Comparison of ENCODE assay signal across 8 cellular contexts in the genomic region with DNA sequence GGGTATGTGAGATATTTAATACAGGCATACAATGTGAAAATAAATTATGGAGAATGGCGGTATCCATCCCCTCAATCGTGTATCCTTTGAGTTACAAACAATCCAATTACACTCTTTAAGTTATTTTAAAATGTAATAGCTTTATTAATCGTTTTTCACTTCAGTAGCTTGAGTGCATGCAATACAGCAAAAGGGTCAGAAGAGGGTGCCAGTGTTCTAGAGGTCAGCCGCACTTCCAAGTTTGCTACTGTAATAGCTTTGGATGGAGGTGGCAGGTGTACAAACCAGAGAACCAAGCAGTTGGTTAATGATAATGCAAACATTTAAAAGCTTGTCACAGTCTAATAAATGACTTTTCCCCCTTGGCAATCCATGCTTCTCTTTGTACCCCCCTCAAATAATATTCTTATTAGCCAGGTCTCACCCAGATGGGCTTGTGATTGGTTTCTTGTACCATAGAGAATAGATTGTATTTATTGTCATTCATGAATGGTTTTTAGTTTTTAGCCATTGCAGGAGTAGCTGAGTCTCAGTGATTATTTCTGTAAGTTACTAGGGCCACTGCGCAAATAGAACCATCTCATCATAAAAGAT.
A peak's percentile ranks its signal among the peaks of the same experiment; 100 is the strongest.
DNase-seq lines count a peak whose midpoint lies in the region; ATAC-seq and TF ChIP-seq lines count a peak whose summit lies in the region.

No MANE protein-coding gene starts in this region.

- no peak overlapping the region for H3K27ac Mint-ChIP-seq in T-helper 17 cell

- intact Hi-C loops in right cardiac atrium (cut with DNase I) = loop anchor here (5.0 kb wide), 1 partner anchor 464 kb away; no protein-coding TSS in a partner anchor
- intact Hi-C loops in gastrocnemius medialis (cut with DNase I; ENCODE audit: low total_unique reads) = loop anchor here (1.0 kb wide), 1 partner anchor 465 kb away; no protein-coding TSS in a partner anchor

- no peaks in the 10 kb centered on the region for H3K36me3 Mint-ChIP-seq in T-helper 17 cell (ENCODE audit: low read depth)

- H3K4me1 Mint-ChIP-seq in T-helper 17 cell = peaks cover 15% of the 10 kb centered on the region

- 24% methylated on average over 5 of the region's 5 CpGs for WGBS in right cardiac atrium

- H3K4me3 ChIP-seq in right cardiac atrium (ENCODE audit: low read length) = no peak overlapping the region
- H3K4me3 ChIP-seq in gastrocnemius medialis = no peak overlapping the region

- DNase-seq in GM03348 (ENCODE audit: low spot score) (peak; percentile 41), NCI-H146 treated with DMSO at 0.1 percent for 48 hours (lab: John Stamatoyannopoulos, UW; ENCODE audit: unreplicated experiment) (peak; percentile 95), T-helper 17 cell (peak; percentile 26 to 54 (median 46)), anterior cingulate cortex (lab: John Stamatoyannopoulos, UW) (peak in 35 of 58 donors; percentile 1 to 70 (median 20)), right cardiac atrium (peak; percentile 55 to 84 (median 64)), gastrocnemius medialis (peak; percentile 18 to 51)

- peak; percentile 83 to 96 (median 88) for TF ChIP-seq CTCF in gastrocnemius medialis (IDR thresholded peaks at IDR 0.05 in 4 of 5, conservative IDR thresholded peaks at IDR 0.05 in 1 of 5)

- H3K27ac ChIP-seq in right cardiac atrium (ENCODE audit: low read length) (no peak overlapping the region), gastrocnemius medialis (no peak overlapping the region)

- in situ Hi-C loops in gastrocnemius medialis (cut with MboI; ENCODE audit: low sequenced_read_pairs in 4 of 4) = loop anchor here in 3 of 4 donors (5.0 kb wide), 2 partner anchors 459 to 469 kb away; no protein-coding TSS in a partner anchor

- no peak overlapping the region for H3K4me3 Mint-ChIP-seq in T-helper 17 cell

- ATAC-seq in T-helper 17 cell (peak; percentile 51), right cardiac atrium (peak; percentile 64), gastrocnemius medialis (peak in 1 of 2 donors; percentile 64), HG03432 (IDR thresholded peaks at IDR 0.05; ENCODE audit: unreplicated experiment) (no peak), HG02610 (IDR thresholded peaks at IDR 0.05; ENCODE audit: unreplicated experiment) (no peak)

- TF ChIP-seq POLR2A in gastrocnemius medialis (IDR thresholded peaks at IDR 0.05) = no peak

- peaks cover 0 to 5% of the 10 kb centered on the region in 2 donors for H3K36me3 ChIP-seq in gastrocnemius medialis

- H3K9me3 ChIP-seq in T-helper 17 cell (ENCODE audit: control insufficient read depth, low read length, poor library complexity, severe bottlenecking) (no peaks in the 10 kb centered on the region), right cardiac atrium (ENCODE audit: control insufficient read depth, low read length) (no peaks in the 10 kb centered on the region), gastrocnemius medialis (no peaks in the 10 kb centered on the region)

- H3K4me1 ChIP-seq in right cardiac atrium (ENCODE audit: control insufficient read depth, insufficient read depth, low read length) (no peaks in the 10 kb centered on the region), gastrocnemius medialis (peaks cover 0 to 4% of the 10 kb centered on the region in 2 donors)

- H3K27me3 Mint-ChIP-seq in T-helper 17 cell = no peaks in the 10 kb centered on the region

- H3K27me3 ChIP-seq in right cardiac atrium (ENCODE audit: control insufficient read depth, insufficient read depth) (no peaks in the 10 kb centered on the region), gastrocnemius medialis (no peaks in the 10 kb centered on the region)

Comparison
In these comparisons a context has a peak if more than half of its experiments do, and no peak if none do; other contexts are left out.
1. DNase-seq: peak in every context shown above with its lines; median percentile 95 in NCI-H146 treated with DMSO at 0.1 percent for 48 hours; 64 in right cardiac atrium; 46 in T-helper 17 cell; 41 in GM03348; 34 in gastrocnemius medialis; 20 in anterior cingulate cortex.
2. ATAC-seq: peak in T-helper 17 cell (single experiment) and right cardiac atrium (2 of 2); none in HG03432 (single experiment) and HG02610 (single experiment).